27 cellular contexts compared by ENCODE assay signal in the genomic region with DNA sequence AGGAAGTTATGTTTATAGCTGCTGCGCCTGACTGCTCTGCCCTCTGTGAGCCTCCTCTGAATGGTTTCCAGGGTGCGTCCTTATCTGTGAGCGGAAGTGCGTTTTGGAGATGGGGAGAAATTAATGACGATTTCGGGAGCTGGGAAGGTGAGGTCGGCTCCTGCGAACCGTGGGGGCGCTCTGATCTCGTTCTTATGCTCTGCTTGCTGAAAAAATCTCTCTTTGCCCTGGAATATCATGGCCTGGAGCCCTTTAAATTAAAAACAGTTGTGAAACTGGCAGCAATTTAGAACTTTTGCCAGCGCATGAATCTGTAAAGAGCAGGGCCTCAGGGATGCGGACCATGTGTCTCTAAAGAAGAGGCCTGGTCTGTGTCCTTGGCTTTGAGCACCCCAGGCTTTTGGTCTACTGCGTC.
DNase-seq lines count a peak whose midpoint lies in the region; TF ChIP-seq lines count a peak whose summit lies in the region.
"Had no signal": no experiment of that assay in that cellular context is flagged by ENCODE, and none has a peak within 500 bp of the region (broad histone marks: within the 10 kb centered on the region; RNA-seq: fewer than 3 reads in every experiment).

No MANE protein-coding gene starts in this region.

- H3K9me3 ChIP-seq in BE2C (no peaks in the 10 kb centered on the region), muscle layer of colon (ENCODE audit: low read length) (no peaks in the 10 kb centered on the region)
- H3K9me3 ChIP-seq: esophagus muscularis mucosa, neutrophil, thoracic aorta had no signal

- DNase-seq in BE2C, result peak; percentile 71
- peak; percentile 7 for DNase-seq in amniotic epithelial cell (ENCODE audit: low read depth)
- no peak for DNase-seq in glutamatergic neuron
- no peak for DNase-seq in dermis blood vessel endothelial cell
- DNase-seq in DMS153 (lab: John Stamatoyannopoulos, UW), result no peak
- no peak for DNase-seq in activated T-helper 2 cell treated with anti-CD3 and anti-CD28 coated beads, Interferon-gamma antibody, Interleukin-2, Interleukin-4, amounts not matched to agents 10 μg/mL and 5 μg/mL and 100 μg/mL, durations not matched to agents 14 hours and 24 hours and 36 hours (ENCODE audit: low spot score)
- DNase-seq in NCI-H748 treated with DMSO at 0.1 percent for 48 hours (lab: John Stamatoyannopoulos, UW), result no peak
- DNase-seq: ACHN; activated CD4-positive, alpha-beta T cell treated with anti-CD3 and anti-CD28 coated beads, Interleukin-2, amount 50 U/mL, for 1 hour; activated CD8-positive, alpha-beta memory T cell treated with anti-CD3 and anti-CD28 coated beads, Interleukin-2, amount 50 U/mL, for 48 hours; activated gamma-delta T cell treated with Interleukin-2 at 50 U/mL for 16 hours; amygdala; CD8-positive, alpha-beta memory T cell; DMS79; effector CD4-positive, alpha-beta T cell; Karpas-422; kidney glomerular epithelial cell; NCI-H1048; NCI-H2081; NCI-H510A; stimulated activated naive B cell treated with anti-CD40 and anti-IgM and Interleukin-4, amounts not matched to agents 10 μg/mL and 1 μg/mL and 100 μg/mL, for 72 hours; T-cell had no signal

- peak overlapping the region; percentile 44 for H3K27ac Mint-ChIP-seq in glutamatergic neuron (ENCODE audit: unreplicated experiment)
- H3K27ac Mint-ChIP-seq in activated T-helper 2 cell treated with anti-CD3 and anti-CD28 coated beads, Interferon-gamma antibody, Interleukin-2, Interleukin-4, amounts not matched to agents 10 μg/mL and 5 μg/mL and 100 μg/mL, durations not matched to agents 14 hours and 24 hours and 36 hours, result no peak overlapping the region
- H3K27ac Mint-ChIP-seq: CD8-positive, alpha-beta memory T cell; stimulated activated naive B cell treated with anti-CD40 and anti-IgM and Interleukin-4, amounts not matched to agents 10 μg/mL and 1 μg/mL and 100 μg/mL, for 72 hours; T-cell had no signal

- H3K4me1 Mint-ChIP-seq in glutamatergic neuron (ENCODE audit: low read depth, unreplicated experiment), result no peaks in the 10 kb centered on the region
- H3K4me1 Mint-ChIP-seq in activated T-helper 2 cell treated with anti-CD3 and anti-CD28 coated beads, Interferon-gamma antibody, Interleukin-2, Interleukin-4, amounts not matched to agents 10 μg/mL and 5 μg/mL and 100 μg/mL, durations not matched to agents 14 hours and 24 hours and 36 hours (ENCODE audit: low read depth), result no peaks in the 10 kb centered on the region
- H3K4me1 Mint-ChIP-seq: CD8-positive, alpha-beta memory T cell; central memory CD8-positive, alpha-beta T cell; stimulated activated naive B cell treated with anti-CD40 and anti-IgM and Interleukin-4, amounts not matched to agents 10 μg/mL and 1 μg/mL and 100 μg/mL, for 72 hours; T-cell had no signal

- H3K4me3 ChIP-seq in BE2C (ENCODE audit: low read depth, low read length) (peak overlapping the region; percentile 36), muscle layer of colon (ENCODE audit: low read depth in 1 of 2, low read length in 2 of 2) (peak overlapping the region in 1 of 2 donors; percentile 13)
- H3K4me3 ChIP-seq: esophagus muscularis mucosa, thoracic aorta had no signal

- no peak overlapping the region for H3K4me3 Mint-ChIP-seq in glutamatergic neuron (ENCODE audit: unreplicated experiment)
- no peak overlapping the region for H3K4me3 Mint-ChIP-seq in activated T-helper 2 cell treated with anti-CD3 and anti-CD28 coated beads, Interferon-gamma antibody, Interleukin-2, Interleukin-4, amounts not matched to agents 10 μg/mL and 5 μg/mL and 100 μg/mL, durations not matched to agents 14 hours and 24 hours and 36 hours (ENCODE audit: low read depth)
- H3K4me3 Mint-ChIP-seq: CD8-positive, alpha-beta memory T cell; central memory CD8-positive, alpha-beta T cell; stimulated activated naive B cell treated with anti-CD40 and anti-IgM and Interleukin-4, amounts not matched to agents 10 μg/mL and 1 μg/mL and 100 μg/mL, for 72 hours; T-cell had no signal

- H3K36me3 Mint-ChIP-seq in glutamatergic neuron (ENCODE audit: unreplicated experiment), result no peaks in the 10 kb centered on the region
- no peaks in the 10 kb centered on the region for H3K36me3 Mint-ChIP-seq in activated T-helper 2 cell treated with anti-CD3 and anti-CD28 coated beads, Interferon-gamma antibody, Interleukin-2, Interleukin-4, amounts not matched to agents 10 μg/mL and 5 μg/mL and 100 μg/mL, durations not matched to agents 14 hours and 24 hours and 36 hours (ENCODE audit: low read depth)
- H3K36me3 Mint-ChIP-seq: CD8-positive, alpha-beta memory T cell; stimulated activated naive B cell treated with anti-CD40 and anti-IgM and Interleukin-4, amounts not matched to agents 10 μg/mL and 1 μg/mL and 100 μg/mL, for 72 hours; T-cell had no signal

- H3K27me3 Mint-ChIP-seq in glutamatergic neuron (ENCODE audit: unreplicated experiment), result peaks cover 2% of the 10 kb centered on the region
- no peaks in the 10 kb centered on the region for H3K27me3 Mint-ChIP-seq in activated T-helper 2 cell treated with anti-CD3 and anti-CD28 coated beads, Interferon-gamma antibody, Interleukin-2, Interleukin-4, amounts not matched to agents 10 μg/mL and 5 μg/mL and 100 μg/mL, durations not matched to agents 14 hours and 24 hours and 36 hours (ENCODE audit: low read depth)
- H3K27me3 Mint-ChIP-seq: central memory CD8-positive, alpha-beta T cell; stimulated activated naive B cell treated with anti-CD40 and anti-IgM and Interleukin-4, amounts not matched to agents 10 μg/mL and 1 μg/mL and 100 μg/mL, for 72 hours had no signal

- intact Hi-C loops in activated T-helper 2 cell treated with anti-CD3 and anti-CD28 coated beads, Interferon-gamma antibody, Interleukin-2, Interleukin-4, amounts not matched to agents 10 μg/mL and 5 μg/mL and 100 μg/mL, durations not matched to agents 14 hours and 24 hours and 36 hours (cut with micrococcal nuclease), result no loop called here

- TF ChIP-seq CTCF in BE2C (IDR thresholded peaks at IDR 0.05; ENCODE audit: low read depth, low read length) (peak; percentile 52), glutamatergic neuron (IDR thresholded peaks at IDR 0.05; ENCODE audit: partially characterized antibody, unreplicated experiment) (no peak)

- H3K4me1 ChIP-seq in BE2C (peaks cover 21% of the 10 kb centered on the region), muscle layer of colon (ENCODE audit: insufficient read depth, low read length) (peaks cover 12% of the 10 kb centered on the region)

- no peak overlapping the region for H3K9ac ChIP-seq in muscle layer of colon (ENCODE audit: low read length)

- H3K27ac ChIP-seq in muscle layer of colon (ENCODE audit: low read depth, low read length), result peak overlapping the region; percentile 41
- H3K27ac ChIP-seq: neutrophil, thoracic aorta had no signal

- H3K36me3 ChIP-seq in BE2C (no peaks in the 10 kb centered on the region), muscle layer of colon (ENCODE audit: insufficient read depth, low read length) (no peaks in the 10 kb centered on the region)
- H3K36me3 ChIP-seq: esophagus muscularis mucosa, neutrophil, thoracic aorta had no signal

- H3K27me3 ChIP-seq in BE2C (no peaks in the 10 kb centered on the region), muscle layer of colon (ENCODE audit: control insufficient read depth in 1 of 2, insufficient read depth in 2 of 2, low read length in 2 of 2) (no peaks in the 10 kb centered on the region)

- peaks cover 2% of the 10 kb centered on the region for H3K9me3 Mint-ChIP-seq in glutamatergic neuron (ENCODE audit: unreplicated experiment)
- no peaks in the 10 kb centered on the region for H3K9me3 Mint-ChIP-seq in activated T-helper 2 cell treated with anti-CD3 and anti-CD28 coated beads, Interferon-gamma antibody, Interleukin-2, Interleukin-4, amounts not matched to agents 10 μg/mL and 5 μg/mL and 100 μg/mL, durations not matched to agents 14 hours and 24 hours and 36 hours
- H3K9me3 Mint-ChIP-seq: stimulated activated naive B cell treated with anti-CD40 and anti-IgM and Interleukin-4, amounts not matched to agents 10 μg/mL and 1 μg/mL and 100 μg/mL, for 72 hours; T-cell had no signal

Comparison
In these comparisons a context has a peak if more than half of its experiments do, and no peak if none do; other contexts are left out.
1. DNase-seq: peak in BE2C (single experiment) and amniotic epithelial cell (single experiment); none in glutamatergic neuron (single experiment), dermis blood vessel endothelial cell (single experiment), DMS153 (single experiment), activated T-helper 2 cell treated with anti-CD3 and anti-CD28 coated beads, Interferon-gamma antibody, Interleukin-2, Interleukin-4, amounts not matched to agents 10 μg/mL and 5 μg/mL and 100 μg/mL, durations not matched to agents 14 hours and 24 hours and 36 hours (single experiment) and NCI-H748 treated with DMSO at 0.1 percent for 48 hours (single experiment).